ENCODE assay signal across 1 cellular context in genomic region chr16:86911311-86911999, GRCh38.
A peak's percentile ranks its signal among the peaks of the same experiment; 100 is the strongest.
TF ChIP-seq lines count a peak whose summit lies in the region.

No MANE protein-coding gene starts in this region.

TF ChIP-seq in HepG2, 621 proteins besides CTCF, POLR2A, EP300 and RAD21 (continued from another document):
- TF ChIP-seq NFE2L2 (IDR thresholded peaks at IDR 0.05; ENCODE audit: low read length) (peak; percentile 61; the same call in 1 of the 2 replicates), GABPA (IDR thresholded peaks at IDR 0.05; ENCODE audit: low read depth, low read length) (0 out of 2 replicates have a peak, but pooled peaks have one; percentile 13), GABPA (CRISPR knock-in tag; IDR thresholded peaks at IDR 0.05; ENCODE audit: low read depth) (peak; percentile 56)
